ENCODE assay signal across 17 cellular contexts in genomic region chr9:109276469-109277440, GRCh38. TPM values are rescaled to one million over a fixed set of nuclear protein-coding genes. Genes with fewer than 3 reads are reported as not detected.
A peak's percentile ranks its signal among the peaks of the same experiment; 100 is the strongest.
DNase-seq lines count a peak whose midpoint lies in the region; ATAC-seq and TF ChIP-seq lines count a peak whose summit lies in the region.
"Had no signal": no experiment of that assay in that cellular context is flagged by ENCODE, and none has a peak within 500 bp of the region (broad histone marks: within the 10 kb centered on the region; RNA-seq: fewer than 3 reads in every experiment).

No MANE protein-coding gene starts in this region.

- H3K27me3 Mint-ChIP-seq in nephron progenitor cell (ENCODE audit: low read depth, poor library complexity), result peaks cover 9% of the 10 kb centered on the region
- peaks cover 35% of the 10 kb centered on the region for H3K27me3 Mint-ChIP-seq in stimulated activated naive CD8-positive, alpha-beta T cell treated with anti-CD3 and anti-CD28 coated beads, Interleukin-15, amount 100 ng/mL, for 72 hours

- peaks cover 17% of the 10 kb centered on the region for H3K4me1 Mint-ChIP-seq in nephron progenitor cell
- H3K4me1 Mint-ChIP-seq in stimulated activated naive CD8-positive, alpha-beta T cell treated with anti-CD3 and anti-CD28 coated beads, Interleukin-15, amount 100 ng/mL, for 72 hours, result no peaks in the 10 kb centered on the region
- H3K4me1 Mint-ChIP-seq: CD8-positive, alpha-beta memory T cell had no signal

- H3K4me3 ChIP-seq in PC-3 (ENCODE audit: low read length), result no peak overlapping the region

- POLR2A ChIA-PET in PC-3 (lab: Charles Lee; ENCODE audit: unreplicated experiment), result no interaction called here

- no peaks in the 10 kb centered on the region for H3K4me1 ChIP-seq in PC-3 (ENCODE audit: insufficient read depth, low read length)

- peaks cover 17% of the 10 kb centered on the region for H3K79me2 ChIP-seq in PC-3 (ENCODE audit: low read length)

- ATAC-seq in PC-3, result no peak
- ATAC-seq in stimulated activated naive CD8-positive, alpha-beta T cell treated with anti-CD3 and anti-CD28 coated beads, Interleukin-15, amount 100 ng/mL, for 72 hours, result no peak
- ATAC-seq: SK-N-SH treated with all-trans-retinoic acid at 6 μM for 48 hours had no signal

- H3F3A ChIP-seq in PC-3 (ENCODE audit: low read length, unreplicated experiment), result no peaks in the 10 kb centered on the region

- peak; percentile 60 for DNase-seq in DMS 273 (lab: John Stamatoyannopoulos, UW; ENCODE audit: unreplicated experiment)
- peak; percentile 15 for DNase-seq in NCI-H2171 (lab: John Stamatoyannopoulos, UW)
- DNase-seq in cerebellar cortex (ENCODE audit: low spot score), result peak; percentile 72
- no peak for DNase-seq in nephron progenitor cell
- no peak for DNase-seq in PC-3
- DNase-seq in UCSD-AML1 (lab: John Stamatoyannopoulos, UW; ENCODE audit: unreplicated experiment), result no peak
- no peak for DNase-seq in stimulated activated naive CD8-positive, alpha-beta T cell treated with anti-CD3 and anti-CD28 coated beads, Interleukin-15, amount 100 ng/mL, for 72 hours
- DNase-seq: ACHN; CD8-positive, alpha-beta memory T cell; DMS79; IMR-90; Karpas-422; NCI-H1417 treated with DMSO at 0.1 percent for 48 hours; NCI-H187 treated with DMSO at 0.1 percent for 48 hours; NCI-H526 treated with DMSO at 0.1 percent for 48 hours; NK-92 treated with Interleukin-12 subunit alpha and Interleukin-12 subunit beta, amount 100 ng/mL, for 24 hours had no signal

- H3K36me3 ChIP-seq in PC-3 (ENCODE audit: low read depth, low read length), result no peaks in the 10 kb centered on the region

- H3K27ac ChIP-seq in PC-3 (ENCODE audit: low read length), result no peak overlapping the region

- no peak overlapping the region for H3K4me3 Mint-ChIP-seq in nephron progenitor cell
- no peak overlapping the region for H3K4me3 Mint-ChIP-seq in stimulated activated naive CD8-positive, alpha-beta T cell treated with anti-CD3 and anti-CD28 coated beads, Interleukin-15, amount 100 ng/mL, for 72 hours
- H3K4me3 Mint-ChIP-seq: CD8-positive, alpha-beta memory T cell had no signal

- CTCF ChIA-PET in PC-3 (lab: Charles Lee), result interaction anchor here (0.6 to 0.7 kb wide), 2 partner anchors 94 to 1367 kb away, joined by 7 to 8 read pairs; no protein-coding TSS in a partner anchor

- H2AFZ ChIP-seq in PC-3 (ENCODE audit: low read length), result no peak overlapping the region

- H3K4me2 ChIP-seq in PC-3 (ENCODE audit: low read length), result no peak overlapping the region

- no peak for TF ChIP-seq CTCF in nephron progenitor cell (IDR thresholded peaks at IDR 0.05)
- TF ChIP-seq CTCF in PC-3 (conservative IDR thresholded peaks at IDR 0.05; ENCODE audit: low read depth, low read length), result no peak

- peaks cover 20% of the 10 kb centered on the region for H3K36me3 Mint-ChIP-seq in nephron progenitor cell (ENCODE audit: low read depth)
- H3K36me3 Mint-ChIP-seq: CD8-positive, alpha-beta memory T cell had no signal

- no peaks in the 10 kb centered on the region for H3K9me3 ChIP-seq in PC-3 (ENCODE audit: low read length)

- no peaks in the 10 kb centered on the region for H4K20me1 ChIP-seq in PC-3 (ENCODE audit: low read length)

- no peaks in the 10 kb centered on the region for H3K27me3 ChIP-seq in PC-3 (ENCODE audit: low read length)

- intact Hi-C loops in PC-3 (cut with micrococcal nuclease), result no loop called here

- H3K9me2 ChIP-seq in PC-3 (replicated peaks; ENCODE audit: low read length), result no peaks in the 10 kb centered on the region

- peaks cover under 1% of the 10 kb centered on the region for H3K9me3 Mint-ChIP-seq in nephron progenitor cell
- no peaks in the 10 kb centered on the region for H3K9me3 Mint-ChIP-seq in stimulated activated naive CD8-positive, alpha-beta T cell treated with anti-CD3 and anti-CD28 coated beads, Interleukin-15, amount 100 ng/mL, for 72 hours

- BruUV-seq in PC-3 (replicated peaks; lab: Mats Ljungman, UMichigan), result no TSS peak

- peak overlapping the region; percentile 79 for H3K27ac Mint-ChIP-seq in nephron progenitor cell
- H3K27ac Mint-ChIP-seq in stimulated activated naive CD8-positive, alpha-beta T cell treated with anti-CD3 and anti-CD28 coated beads, Interleukin-15, amount 100 ng/mL, for 72 hours, result no peak overlapping the region
- H3K27ac Mint-ChIP-seq: CD8-positive, alpha-beta memory T cell had no signal

- H3K9ac ChIP-seq in PC-3 (ENCODE audit: low read length), result no peak overlapping the region

RNA-seq across cellular contexts. Expression of gene EPB41L4B, which starts 44.1 kb away (rescaled TPM):
- total RNA-seq in PC-3 (2014; rRNA removed), result 11.2 and 13.8 TPM in 2 replicates

Comparison
In these comparisons a context has a peak if more than half of its experiments do, and no peak if none do; other contexts are left out.
1. DNase-seq: peak in DMS 273 (single experiment), NCI-H2171 (single experiment) and cerebellar cortex (single experiment); none in nephron progenitor cell (single experiment), PC-3 (single experiment), UCSD-AML1 (single experiment) and stimulated activated naive CD8-positive, alpha-beta T cell treated with anti-CD3 and anti-CD28 coated beads, Interleukin-15, amount 100 ng/mL, for 72 hours (0 of 2).